Comparison of ENCODE assay signal across 10 cellular contexts in genomic region chr5:157564149-157564711, GRCh38. TPM values are rescaled to one million over a fixed set of nuclear protein-coding genes. Genes with fewer than 3 reads are reported as not detected.
DNase-seq lines count a peak whose midpoint lies in the region; ATAC-seq and TF ChIP-seq lines count a peak whose summit lies in the region.
"Had no signal": no experiment of that assay in that cellular context is flagged by ENCODE, and none has a peak within 500 bp of the region (broad histone marks: within the 10 kb centered on the region; RNA-seq: fewer than 3 reads in every experiment).

No MANE protein-coding gene starts in this region.

- no peaks in the 10 kb centered on the region for H3K27me3 ChIP-seq in vagina

- no peak for TF ChIP-seq POLR2A in vagina (IDR thresholded peaks at IDR 0.05)

- H3K4me1 ChIP-seq in vagina (peaks cover 24% of the 10 kb centered on the region), mucosa of descending colon (ENCODE audit: low read depth) (peaks cover 6% of the 10 kb centered on the region)

- no peak for DNase-seq in Right ventricle myocardium superior
- DNase-seq in left ventricle myocardium superior, result no peak
- peak; percentile 92 for DNase-seq in dermis blood vessel endothelial cell
- DNase-seq in naive B cell, result no peak
- DNase-seq in vagina (ENCODE audit: extremely low spot score in 2 of 2), result no peak
- DNase-seq in mucosa of descending colon, result no peak
- DNase-seq in NCI-H1417 treated with DMSO at 0.1 percent for 48 hours (lab: John Stamatoyannopoulos, UW), result no peak
- DNase-seq: activated CD4-positive, alpha-beta T cell treated with anti-CD3 and anti-CD28 coated beads, Interleukin-2, amount 50 U/mL, for 4 hours had no signal

- intact Hi-C loops in Right ventricle myocardium superior (cut with DNase I), result no loop called here
- intact Hi-C loops in left ventricle myocardium superior (cut with micrococcal nuclease), result loop anchor here (10.0 kb wide), 1 partner anchor 49 kb away; no protein-coding TSS in a partner anchor
- intact Hi-C loops in vagina (cut with DNase I), result no loop called here
- intact Hi-C loops in mucosa of descending colon (cut with DNase I, micrococcal nuclease), result no loop called here

- H3K36me3 ChIP-seq in vagina (no peaks in the 10 kb centered on the region), mucosa of descending colon (ENCODE audit: low read depth) (no peaks in the 10 kb centered on the region)

- H3K4me3 ChIP-seq in vagina (no peak overlapping the region), mucosa of descending colon (no peak overlapping the region)

- H3K27me3 Mint-ChIP-seq in naive B cell, result no peaks in the 10 kb centered on the region

- H3K4me1 Mint-ChIP-seq in naive B cell, result peaks cover 61 to 92% (median 75%) of the 10 kb centered on the region in 3 donors

- peak; percentile 24 for ATAC-seq in Right ventricle myocardium superior (ENCODE audit: poor library complexity)
- no peak for ATAC-seq in left ventricle myocardium superior
- ATAC-seq in naive B cell (ENCODE audit: low read depth in 2 of 2), result no peak
- ATAC-seq in GM21786 (IDR thresholded peaks at IDR 0.05; ENCODE audit: unreplicated experiment), result no peak
- ATAC-seq in mucosa of descending colon, result no peak
- ATAC-seq: HCT116 had no signal

- H3K36me3 Mint-ChIP-seq in naive B cell, result peaks cover 26 to 46% of the 10 kb centered on the region in 2 donors

- TF ChIP-seq CTCF in vagina (IDR thresholded peaks at IDR 0.05) (no peak), mucosa of descending colon (IDR thresholded peaks at IDR 0.05) (no peak)

- H3K27ac ChIP-seq in vagina, result peak overlapping the region; percentile 38

- H3K9me3 ChIP-seq in vagina, result no peaks in the 10 kb centered on the region
- H3K9me3 ChIP-seq in mucosa of descending colon, result no peaks in the 10 kb centered on the region

- peak overlapping the region; percentile 63 to 92 (median 86) for H3K27ac Mint-ChIP-seq in naive B cell

- H3K4me3 Mint-ChIP-seq in naive B cell, result peak overlapping the region; percentile 18 to 61 (median 52)

- no peaks in the 10 kb centered on the region for H3K9me3 Mint-ChIP-seq in naive B cell

RNA-seq across cellular contexts. Expression of gene ADAM19, which starts 11.3 kb away (rescaled TPM):
- 8.4 TPM for total RNA-seq in Right ventricle myocardium superior
- 9.3 TPM for total RNA-seq in left ventricle myocardium superior
- total RNA-seq in dermis blood vessel endothelial cell, result 30.0 and 43.7 TPM in 2 replicates
- polyA plus RNA-seq in naive B cell (ENCODE audit: low read depth in 6 of 6), result 10 to 100 TPM in 5 of 6 donors, 1 to 10 TPM in 1; 6.3 to 75.5 (median 43.4) TPM
- 4.9 TPM for total RNA-seq in vagina
- total RNA-seq in mucosa of descending colon, result 10 to 100 TPM in 1 of 3 donors, 1 to 10 TPM in 2; 6.4 to 32.6 (median 8.9) TPM
